In the genomic region with DNA sequence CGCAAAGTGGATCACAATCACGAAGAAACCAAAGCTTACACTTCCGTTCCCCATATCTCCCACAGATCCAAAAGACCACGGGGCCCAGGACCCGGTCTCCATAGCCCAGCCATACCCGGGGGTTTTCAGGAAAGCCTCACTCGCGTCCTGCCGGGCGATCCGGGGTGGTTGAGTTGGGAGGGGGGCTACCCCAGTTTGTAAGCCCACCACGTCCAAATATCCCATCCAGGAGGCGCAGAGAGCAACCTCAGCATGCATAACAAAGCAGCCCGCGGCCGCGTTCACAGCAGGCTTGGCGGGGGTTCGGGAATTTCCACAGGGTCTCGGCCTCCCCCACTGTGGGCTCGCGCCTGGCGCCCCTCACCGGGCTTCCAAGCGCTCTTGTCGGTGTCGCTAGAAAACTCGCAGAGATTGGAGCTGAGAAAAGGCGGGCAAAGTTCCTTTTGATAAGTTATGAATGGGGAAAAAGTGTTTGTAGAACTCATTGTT, we compare ENCODE assay signal across 8 cellular contexts. TPM values are rescaled to one million over a fixed set of nuclear protein-coding genes. Genes with fewer than 3 reads are reported as not detected.
A peak's percentile ranks its signal among the peaks of the same experiment; 100 is the strongest.
DNase-seq lines count a peak whose midpoint lies in the region; ATAC-seq and TF ChIP-seq lines count a peak whose summit lies in the region.

No MANE protein-coding gene starts in this region.

- 1% methylated on average over 29 of the region's 29 CpGs for WGBS in hepatocyte (ENCODE audit: low lambda C conversion rate, missing lambda C conversion rate)

- peaks cover 27% of the 10 kb centered on the region for H3K4me1 Mint-ChIP-seq in stimulated activated naive CD8-positive, alpha-beta T cell treated with anti-CD3 and anti-CD28 coated beads, Interleukin-15, Interleukin-2, amounts not matched to agents 100 ng/mL and 50 ng/mL, for 24 hours (ENCODE audit: low read depth)

- H3K4me3 ChIP-seq in WI38 (ENCODE audit: low read depth, low read length) (peak overlapping the region; percentile 82), hepatocyte (peak overlapping the region; percentile 38)

- H3K36me3 ChIP-seq in hepatocyte (replicated peaks; ENCODE audit: insufficient read depth, low read depth), result no peaks in the 10 kb centered on the region

- ATAC-seq in GM18498 (IDR thresholded peaks at IDR 0.05; ENCODE audit: unreplicated experiment) (peak; percentile 16), HG02642 (IDR thresholded peaks at IDR 0.05; ENCODE audit: poor library complexity, unreplicated experiment) (peak; percentile 32), HG03469 (IDR thresholded peaks at IDR 0.05; ENCODE audit: unreplicated experiment) (no peak)

- H3K27ac Mint-ChIP-seq in stimulated activated naive CD8-positive, alpha-beta T cell treated with anti-CD3 and anti-CD28 coated beads, Interleukin-15, Interleukin-2, amounts not matched to agents 100 ng/mL and 50 ng/mL, for 24 hours, result peak overlapping the region; percentile 78

- H3K9me3 ChIP-seq in hepatocyte (ENCODE audit: low read depth), result no peaks in the 10 kb centered on the region

- peak overlapping the region; percentile 22 for H2AFZ ChIP-seq in hepatocyte

- no peaks in the 10 kb centered on the region for H3K9me2 ChIP-seq in hepatocyte (replicated peaks; ENCODE audit: insufficient read depth)

- H3K4me3 Mint-ChIP-seq in stimulated activated naive CD8-positive, alpha-beta T cell treated with anti-CD3 and anti-CD28 coated beads, Interleukin-15, Interleukin-2, amounts not matched to agents 100 ng/mL and 50 ng/mL, for 24 hours, result peak overlapping the region; percentile 84

- no peaks in the 10 kb centered on the region for H3K27me3 Mint-ChIP-seq in stimulated activated naive CD8-positive, alpha-beta T cell treated with anti-CD3 and anti-CD28 coated beads, Interleukin-15, Interleukin-2, amounts not matched to agents 100 ng/mL and 50 ng/mL, for 24 hours

- DNase-seq in hepatocyte (ENCODE audit: low spot score), result no peak
- no peak for DNase-seq in glomerular visceral epithelial cell (ENCODE audit: extremely low spot score)
- no peak for DNase-seq in mucosa of gallbladder (ENCODE audit: low spot score)

- no peaks in the 10 kb centered on the region for H3K27me3 ChIP-seq in hepatocyte

- H3K4me2 ChIP-seq in hepatocyte, result peak overlapping the region; percentile 93

- peak overlapping the region; percentile 13 for H3K27ac ChIP-seq in hepatocyte

- H3K36me3 Mint-ChIP-seq in stimulated activated naive CD8-positive, alpha-beta T cell treated with anti-CD3 and anti-CD28 coated beads, Interleukin-15, Interleukin-2, amounts not matched to agents 100 ng/mL and 50 ng/mL, for 24 hours (ENCODE audit: low read depth), result peaks cover 18% of the 10 kb centered on the region

- TF ChIP-seq CTCF in WI38 (IDR thresholded peaks at IDR 0.05; ENCODE audit: low read depth, low read length), result no peak
- no peak for TF ChIP-seq CTCF in hepatocyte (IDR thresholded peaks at IDR 0.05; ENCODE audit: poor library complexity)

- H3K4me1 ChIP-seq in hepatocyte (ENCODE audit: insufficient read depth), result peaks cover 17% of the 10 kb centered on the region

- H4K20me1 ChIP-seq in hepatocyte (ENCODE audit: insufficient read depth, poor library complexity, severe bottlenecking), result no peaks in the 10 kb centered on the region

- H3K9me3 Mint-ChIP-seq in stimulated activated naive CD8-positive, alpha-beta T cell treated with anti-CD3 and anti-CD28 coated beads, Interleukin-15, Interleukin-2, amounts not matched to agents 100 ng/mL and 50 ng/mL, for 24 hours, result no peaks in the 10 kb centered on the region

- H3K79me2 ChIP-seq in hepatocyte, result no peaks in the 10 kb centered on the region

RNA-seq across cellular contexts. Expression of gene SDF2L1, which starts 9.5 kb away (rescaled TPM):
- total RNA-seq in hepatocyte, result 38.2 and 48.2 TPM in 2 replicates
- 119 and 139 TPM in 2 replicates for polyA plus RNA-seq in hepatocyte
- 61.4 TPM for total RNA-seq in mucosa of gallbladder

RNA-seq across cellular contexts. Expression of gene PPIL2, which starts 14.2 kb away (rescaled TPM):
- total RNA-seq in hepatocyte (22.8 and 28.3 TPM in 2 replicates), mucosa of gallbladder (46.6 TPM)
- 30.0 and 38.6 TPM in 2 replicates for polyA plus RNA-seq in hepatocyte

RNA-seq across cellular contexts. Expression of gene CCDC116, which starts 19.0 kb away (rescaled TPM):
- 0.20 and 0.30 TPM in 2 replicates for total RNA-seq in hepatocyte
- 1.3 and 1.5 TPM in 2 replicates for polyA plus RNA-seq in hepatocyte
- 0.37 TPM for total RNA-seq in mucosa of gallbladder

RNA-seq across cellular contexts. Expression of gene YDJC, which starts 21.7 kb away (rescaled TPM):
- total RNA-seq in hepatocyte (24.1 and 34.6 TPM in 2 replicates), mucosa of gallbladder (27.4 TPM)
- polyA plus RNA-seq in hepatocyte, result 44.5 and 49.8 TPM in 2 replicates
